Comparison of ENCODE assay signal across 1 cellular context in genomic region chr11:75527130-75527529, GRCh38.
TF ChIP-seq lines count a peak whose summit lies in the region.

No MANE protein-coding gene starts in this region.

TF ChIP-seq in endothelial cell of umbilical vein, 7 proteins besides CTCF, POLR2A, EP300 and RAD21:
- TF ChIP-seq MYC (IDR thresholded peaks at IDR 0.05; ENCODE audit: low read depth, low read length) = no peak
- TF ChIP-seq, protein P1, sequence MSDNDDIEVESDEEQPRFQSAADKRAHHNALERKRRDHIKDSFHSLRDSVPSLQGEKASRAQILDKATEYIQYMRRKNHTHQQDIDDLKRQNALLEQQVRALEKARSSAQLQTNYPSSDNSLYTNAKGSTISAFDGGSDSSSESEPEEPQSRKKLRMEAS (IDR thresholded peaks at IDR 0.05; ENCODE audit: insufficient read depth, insufficient read length) = no peak
- no peak for TF ChIP-seq FOS (IDR thresholded peaks at IDR 0.05; ENCODE audit: borderline replicate concordance, insufficient read depth, low read length)
- TF ChIP-seq GATA2 (IDR thresholded peaks at IDR 0.05; ENCODE audit: insufficient read depth, insufficient read length, low read depth, low read length) = no peak
- no peak for TF ChIP-seq EZH2 (IDR thresholded peaks at IDR 0.05; ENCODE audit: borderline replicate concordance, low read depth, low read length, severe bottlenecking)
- TF ChIP-seq POLR2AphosphoS5 (IDR thresholded peaks at IDR 0.05; ENCODE audit: insufficient read depth, low read depth, low read length) = no peak
TF ChIP-seq in endothelial cell of umbilical vein: peak in this region for 0.
